In the genomic region with DNA sequence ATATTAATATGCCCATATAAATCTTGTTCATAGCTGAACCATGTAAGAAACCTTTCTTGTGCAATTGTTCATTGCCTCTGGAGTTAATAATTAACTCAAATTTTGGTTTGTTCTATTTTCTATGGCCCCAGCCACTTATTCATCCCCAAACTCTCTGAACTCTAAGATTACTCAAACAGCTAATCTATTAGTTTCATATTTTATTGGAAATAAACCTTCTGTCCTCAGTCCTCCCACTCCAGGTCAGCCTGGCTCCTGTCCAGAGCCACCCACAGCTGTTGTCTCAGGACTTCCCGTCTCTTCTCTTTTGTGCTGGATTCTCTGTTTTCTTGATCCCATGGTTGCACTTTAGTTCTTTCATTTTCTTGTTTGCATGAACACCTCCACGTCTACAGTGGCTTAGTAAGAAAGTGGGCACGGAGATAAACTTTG, we compare ENCODE assay signal across 1 cellular context.
TF ChIP-seq lines count a peak whose summit lies in the region.

No MANE protein-coding gene starts in this region.

TF ChIP-seq in HepG2, 621 proteins besides CTCF, POLR2A, EP300 and RAD21 (continued from another document):
- TF ChIP-seq, protein P1, sequence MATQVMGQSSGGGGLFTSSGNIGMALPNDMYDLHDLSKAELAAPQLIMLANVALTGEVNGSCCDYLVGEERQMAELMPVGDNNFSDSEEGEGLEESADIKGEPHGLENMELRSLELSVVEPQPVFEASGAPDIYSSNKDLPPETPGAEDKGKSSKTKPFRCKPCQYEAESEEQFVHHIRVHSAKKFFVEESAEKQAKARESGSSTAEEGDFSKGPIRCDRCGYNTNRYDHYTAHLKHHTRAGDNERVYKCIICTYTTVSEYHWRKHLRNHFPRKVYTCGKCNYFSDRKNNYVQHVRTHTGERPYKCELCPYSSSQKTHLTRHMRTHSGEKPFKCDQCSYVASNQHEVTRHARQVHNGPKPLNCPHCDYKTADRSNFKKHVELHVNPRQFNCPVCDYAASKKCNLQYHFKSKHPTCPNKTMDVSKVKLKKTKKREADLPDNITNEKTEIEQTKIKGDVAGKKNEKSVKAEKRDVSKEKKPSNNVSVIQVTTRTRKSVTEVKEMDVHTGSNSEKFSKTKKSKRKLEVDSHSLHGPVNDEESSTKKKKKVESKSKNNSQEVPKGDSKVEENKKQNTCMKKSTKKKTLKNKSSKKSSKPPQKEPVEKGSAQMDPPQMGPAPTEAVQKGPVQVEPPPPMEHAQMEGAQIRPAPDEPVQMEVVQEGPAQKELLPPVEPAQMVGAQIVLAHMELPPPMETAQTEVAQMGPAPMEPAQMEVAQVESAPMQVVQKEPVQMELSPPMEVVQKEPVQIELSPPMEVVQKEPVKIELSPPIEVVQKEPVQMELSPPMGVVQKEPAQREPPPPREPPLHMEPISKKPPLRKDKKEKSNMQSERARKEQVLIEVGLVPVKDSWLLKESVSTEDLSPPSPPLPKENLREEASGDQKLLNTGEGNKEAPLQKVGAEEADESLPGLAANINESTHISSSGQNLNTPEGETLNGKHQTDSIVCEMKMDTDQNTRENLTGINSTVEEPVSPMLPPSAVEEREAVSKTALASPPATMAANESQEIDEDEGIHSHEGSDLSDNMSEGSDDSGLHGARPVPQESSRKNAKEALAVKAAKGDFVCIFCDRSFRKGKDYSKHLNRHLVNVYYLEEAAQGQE (IDR thresholded peaks at IDR 0.05; ENCODE audit: borderline replicate concordance in 1 of 2, low read depth in 1 of 2, low read length in 2 of 2): peak in 1 of 2 experiments; percentile 33; a peak in 1 of 4 replicates
- TF ChIP-seq HDAC1 (CRISPR knock-in tag; IDR thresholded peaks at IDR 0.05): 0 out of 2 replicates have a peak, but pooled peaks have one; percentile 26
